ENCODE assay signal across 12 cellular contexts in the genomic region with DNA sequence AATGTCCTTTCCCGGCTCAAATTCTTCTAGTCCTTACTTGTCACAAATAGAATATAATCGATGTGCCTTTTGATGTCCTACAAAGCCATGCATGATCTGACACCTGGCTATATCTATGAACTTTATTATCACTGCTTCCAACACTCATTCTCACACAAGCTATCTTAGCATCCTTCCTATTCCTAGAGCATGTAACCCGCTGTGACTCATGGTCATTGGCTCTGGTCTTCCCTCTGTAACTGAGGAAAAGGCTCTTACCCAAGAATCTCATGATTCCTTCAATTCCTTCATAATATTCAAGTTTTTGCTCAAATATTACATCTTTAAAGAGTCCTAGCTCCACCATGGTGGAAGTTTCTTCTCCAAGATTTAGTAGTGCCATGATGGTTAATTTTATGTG.
DNase-seq lines count a peak whose midpoint lies in the region; ATAC-seq and TF ChIP-seq lines count a peak whose summit lies in the region.
"Had no signal": no experiment of that assay in that cellular context is flagged by ENCODE, and none has a peak within 500 bp of the region (broad histone marks: within the 10 kb centered on the region; RNA-seq: fewer than 3 reads in every experiment).

No MANE protein-coding gene starts in this region.

- H3K4me1 ChIP-seq in SK-N-SH (ENCODE audit: control insufficient read depth in 1 of 2, insufficient read depth in 2 of 2, low read depth in 1 of 2, low read length in 1 of 2) (peaks cover 0 to 31% of the 10 kb centered on the region in 2 experiments; a peak in 1 of 4 replicates), suprapubic skin (no peaks in the 10 kb centered on the region)

- H3K27ac ChIP-seq in SK-N-SH (ENCODE audit: low read depth in 2 of 2, low read length in 1 of 2) (peak overlapping the region; percentile 86 to 100; a peak in 3 of 4 replicates), suprapubic skin (no peak overlapping the region)

- no peaks in the 10 kb centered on the region for H3K27me3 ChIP-seq in SK-N-SH (ENCODE audit: insufficient read depth)
- H3K27me3 ChIP-seq in suprapubic skin, result no peaks in the 10 kb centered on the region
- H3K27me3 ChIP-seq: stomach had no signal

- H2AFZ ChIP-seq in SK-N-SH (ENCODE audit: low read depth), result no peak overlapping the region

- H3F3A ChIP-seq in SK-N-SH (replicated peaks; ENCODE audit: insufficient read depth), result peaks cover 60% of the 10 kb centered on the region

- no peak for TF ChIP-seq RAD21 in SK-N-SH (IDR thresholded peaks at IDR 0.05; ENCODE audit: low read length)

- no peak for TF ChIP-seq POLR2A in suprapubic skin (IDR thresholded peaks at IDR 0.05)

- ATAC-seq in GM19035 (IDR thresholded peaks at IDR 0.05; ENCODE audit: unreplicated experiment), result no peak

- H3K9me2 ChIP-seq in SK-N-SH, result no peaks in the 10 kb centered on the region

- TF ChIP-seq CTCF in SK-N-SH (IDR thresholded peaks at IDR 0.05) (no peak), fibroblast of pulmonary artery (IDR thresholded peaks at IDR 0.05; ENCODE audit: low read length, missing control alignments) (no peak), suprapubic skin (IDR thresholded peaks at IDR 0.05) (no peak)

- POLR2A ChIA-PET in SK-N-SH (lab: Yijun Ruan, JAX), result no interaction called here

- H3K9me3 ChIP-seq in SK-N-SH, result no peaks in the 10 kb centered on the region
- no peaks in the 10 kb centered on the region for H3K9me3 ChIP-seq in suprapubic skin
- H3K9me3 ChIP-seq: stomach had no signal

- peaks cover 0 to 5% of the 10 kb centered on the region in 2 experiments for H3K36me3 ChIP-seq in SK-N-SH (replicated peaks in 1 of 2; ENCODE audit: control insufficient read depth in 1 of 2, insufficient read depth in 2 of 2, low read length in 1 of 2)
- H3K36me3 ChIP-seq in suprapubic skin, result no peaks in the 10 kb centered on the region
- H3K36me3 ChIP-seq: stomach had no signal

- no peak for TF ChIP-seq EP300 in SK-N-SH (IDR thresholded peaks at IDR 0.05; ENCODE audit: borderline replicate concordance in 1 of 2, low read depth in 1 of 2, low read length in 1 of 2)
- TF ChIP-seq EP300 in suprapubic skin (IDR thresholded peaks at IDR 0.05), result no peak

- H4K20me1 ChIP-seq in SK-N-SH (ENCODE audit: insufficient read depth), result no peaks in the 10 kb centered on the region

- H3K79me2 ChIP-seq in SK-N-SH (ENCODE audit: insufficient read depth), result peaks cover 5% of the 10 kb centered on the region; the same call in 1 of the 2 replicates

- H3K4me3 ChIP-seq in SK-N-SH (ENCODE audit: low read depth in 2 of 2, low read length in 1 of 2) (no peak overlapping the region), fibroblast of pulmonary artery (replicated peaks; ENCODE audit: low read depth, low read length) (no peak overlapping the region), suprapubic skin (no peak overlapping the region)
- H3K4me3 ChIP-seq: stomach had no signal

- CTCF ChIA-PET in SK-N-SH (lab: Yijun Ruan, JAX), result interaction anchor here (0.7 kb wide), 1 partner anchor 518 kb away, joined by 3 read pairs; no protein-coding TSS in a partner anchor

- H3K9ac ChIP-seq in SK-N-SH, result peak overlapping the region; percentile 88

- DNase-seq in GM03348 (ENCODE audit: low spot score) (peak; percentile 31), SK-N-SH (no peak), fibroblast of pulmonary artery (ENCODE audit: low read depth) (peak; percentile 61), renal cortical epithelial cell (ENCODE audit: low read depth) (peak; percentile 56), suprapubic skin (ENCODE audit: low spot score in 2 of 2) (no peak), medulla oblongata (ENCODE audit: extremely low spot score) (no peak), AML-193 (lab: John Stamatoyannopoulos, UW) (no peak)
- DNase-seq: CD8-positive, alpha-beta memory T cell; effector CD8-positive, alpha-beta T cell; hippocampal formation; stomach had no signal

- H3K4me2 ChIP-seq in SK-N-SH, result peak overlapping the region; percentile 72

- 61% methylated on average over 3 of the region's 3 CpGs for WGBS in SK-N-SH (ENCODE audit: low lambda C conversion rate)
- WGBS in suprapubic skin, result 83% methylated on average over 3 of the region's 3 CpGs

TF ChIP-seq in SK-N-SH, 30 proteins besides CTCF, POLR2A, EP300 and RAD21:
- TF ChIP-seq, protein P1, sequence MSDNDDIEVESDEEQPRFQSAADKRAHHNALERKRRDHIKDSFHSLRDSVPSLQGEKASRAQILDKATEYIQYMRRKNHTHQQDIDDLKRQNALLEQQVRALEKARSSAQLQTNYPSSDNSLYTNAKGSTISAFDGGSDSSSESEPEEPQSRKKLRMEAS (IDR thresholded peaks at IDR 0.05; ENCODE audit: low read depth), result no peak
- TF ChIP-seq SMC3 (IDR thresholded peaks at IDR 0.05; ENCODE audit: low read depth, low read length) (no peak), EZH2phosphoT487 (IDR thresholded peaks at IDR 0.05; ENCODE audit: borderline replicate concordance, low read depth) (no peak), FOXJ3 (CRISPR knock-in tag; IDR thresholded peaks at IDR 0.05) (no peak), MXI1 (IDR thresholded peaks at IDR 0.05; ENCODE audit: low read depth, low read length) (no peak), YY1 (IDR thresholded peaks at IDR 0.05; ENCODE audit: low read depth) (no peak), TAF1 (IDR thresholded peaks at IDR 0.05; ENCODE audit: borderline replicate concordance, low read depth, low read length) (no peak)
- TF ChIP-seq, protein P2, sequence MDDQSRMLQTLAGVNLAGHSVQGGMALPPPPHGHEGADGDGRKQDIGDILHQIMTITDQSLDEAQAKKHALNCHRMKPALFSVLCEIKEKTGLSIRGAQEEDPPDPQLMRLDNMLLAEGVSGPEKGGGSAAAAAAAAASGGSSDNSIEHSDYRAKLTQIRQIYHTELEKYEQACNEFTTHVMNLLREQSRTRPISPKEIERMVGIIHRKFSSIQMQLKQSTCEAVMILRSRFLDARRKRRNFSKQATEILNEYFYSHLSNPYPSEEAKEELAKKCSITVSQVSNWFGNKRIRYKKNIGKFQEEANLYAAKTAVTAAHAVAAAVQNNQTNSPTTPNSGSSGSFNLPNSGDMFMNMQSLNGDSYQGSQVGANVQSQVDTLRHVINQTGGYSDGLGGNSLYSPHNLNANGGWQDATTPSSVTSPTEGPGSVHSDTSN (IDR thresholded peaks at IDR 0.05), result no peak
- TF ChIP-seq, protein P3, sequence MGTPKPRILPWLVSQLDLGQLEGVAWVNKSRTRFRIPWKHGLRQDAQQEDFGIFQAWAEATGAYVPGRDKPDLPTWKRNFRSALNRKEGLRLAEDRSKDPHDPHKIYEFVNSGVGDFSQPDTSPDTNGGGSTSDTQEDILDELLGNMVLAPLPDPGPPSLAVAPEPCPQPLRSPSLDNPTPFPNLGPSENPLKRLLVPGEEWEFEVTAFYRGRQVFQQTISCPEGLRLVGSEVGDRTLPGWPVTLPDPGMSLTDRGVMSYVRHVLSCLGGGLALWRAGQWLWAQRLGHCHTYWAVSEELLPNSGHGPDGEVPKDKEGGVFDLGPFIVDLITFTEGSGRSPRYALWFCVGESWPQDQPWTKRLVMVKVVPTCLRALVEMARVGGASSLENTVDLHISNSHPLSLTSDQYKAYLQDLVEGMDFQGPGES (IDR thresholded peaks at IDR 0.05; ENCODE audit: low read depth, low read length), result no peak
- TF ChIP-seq, protein P4, sequence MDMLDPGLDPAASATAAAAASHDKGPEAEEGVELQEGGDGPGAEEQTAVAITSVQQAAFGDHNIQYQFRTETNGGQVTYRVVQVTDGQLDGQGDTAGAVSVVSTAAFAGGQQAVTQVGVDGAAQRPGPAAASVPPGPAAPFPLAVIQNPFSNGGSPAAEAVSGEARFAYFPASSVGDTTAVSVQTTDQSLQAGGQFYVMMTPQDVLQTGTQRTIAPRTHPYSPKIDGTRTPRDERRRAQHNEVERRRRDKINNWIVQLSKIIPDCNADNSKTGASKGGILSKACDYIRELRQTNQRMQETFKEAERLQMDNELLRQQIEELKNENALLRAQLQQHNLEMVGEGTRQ (IDR thresholded peaks at IDR 0.05; ENCODE audit: borderline replicate concordance, low read depth, low read length), result no peak

Comparison
In these comparisons a context has a peak if more than half of its experiments do, and no peak if none do; other contexts are left out.
1. DNase-seq: peak in GM03348 (single experiment), fibroblast of pulmonary artery (single experiment) and renal cortical epithelial cell (single experiment); none in SK-N-SH (single experiment), suprapubic skin (0 of 2), medulla oblongata (single experiment) and AML-193 (0 of 2).